12 cellular contexts compared by ENCODE assay signal in the genomic region with DNA sequence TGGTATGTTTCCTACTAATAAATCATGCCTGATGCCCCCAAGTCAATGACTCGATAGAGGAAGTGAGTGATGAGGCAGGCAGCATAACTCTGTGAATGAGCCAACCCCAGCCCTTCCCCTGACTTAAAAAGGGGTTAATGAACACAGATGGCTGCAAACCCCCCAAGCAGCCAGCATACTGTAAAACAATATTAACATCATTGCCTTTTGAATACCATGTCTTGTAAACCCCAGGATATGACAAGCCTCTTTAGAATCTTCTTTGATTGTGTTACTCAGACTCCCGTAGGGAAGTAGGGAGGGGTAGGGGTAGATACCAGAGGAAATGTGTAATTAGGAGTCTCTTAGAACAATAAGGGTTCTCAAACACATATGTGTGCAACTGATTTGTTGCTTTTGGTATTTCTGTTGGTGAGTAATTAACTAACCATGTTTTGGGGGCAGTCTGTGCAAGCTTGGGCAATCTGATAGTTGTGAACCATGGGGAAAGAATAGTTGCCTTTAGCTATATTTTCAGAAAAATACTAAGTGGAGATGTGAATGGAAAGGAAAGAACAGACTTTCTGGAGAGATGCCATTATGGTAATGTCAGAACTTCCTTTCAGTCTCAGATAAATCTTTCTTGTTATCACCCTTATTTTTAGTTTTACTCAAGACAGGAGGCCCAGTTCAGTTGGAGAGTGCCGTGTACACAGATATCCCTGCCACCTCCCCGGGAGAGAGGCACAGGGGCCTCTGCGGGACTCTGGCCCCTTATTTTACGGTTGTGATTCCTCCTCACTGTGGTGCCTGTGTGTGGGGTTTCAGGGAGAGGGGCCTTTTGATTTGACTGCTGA.
DNase-seq lines count a peak whose midpoint lies in the region; ATAC-seq, FAIRE-seq and TF ChIP-seq lines count a peak whose summit lies in the region.
"Had no signal": no experiment of that assay in that cellular context is flagged by ENCODE, and none has a peak within 500 bp of the region (broad histone marks: within the 10 kb centered on the region; RNA-seq: fewer than 3 reads in every experiment).

No MANE protein-coding gene starts in this region.

- no peaks in the 10 kb centered on the region for H4K20me1 ChIP-seq in smooth muscle cell (ENCODE audit: low read depth)

- DNase-seq in HTR-8/SVneo (ENCODE audit: insufficient read length, low spot score) (peak; percentile 24), Right ventricle myocardium superior (no peak), smooth muscle cell (lab: John Stamatoyannopoulos, UW; ENCODE audit: unreplicated experiment) (no peak), GDM1 (lab: John Stamatoyannopoulos, UW) (no peak), NCI-H187 treated with DMSO at 0.1 percent for 48 hours (lab: John Stamatoyannopoulos, UW) (no peak), GM19239 (ENCODE audit: insufficient read length, low spot score) (no peak)
- DNase-seq in CD8-positive, alpha-beta memory T cell, result no peak
- DNase-seq: activated CD4-positive, alpha-beta T cell treated with anti-CD3 and anti-CD28 coated beads, Interleukin-2, amount 50 U/mL, for 4 hours; cerebellar nuclear complex; NCI-H82; stimulated activated CD4-positive, alpha-beta T cell treated with anti-CD3 and anti-CD28 coated beads, Interleukin-2, amount 100 ng/mL, for 48 hours had no signal

- no peak overlapping the region for H3K27ac Mint-ChIP-seq in CD8-positive, alpha-beta memory T cell

- H3K79me2 ChIP-seq in smooth muscle cell (ENCODE audit: low read depth), result no peaks in the 10 kb centered on the region

- no peaks in the 10 kb centered on the region for H3K27me3 Mint-ChIP-seq in CD8-positive, alpha-beta memory T cell

- TF ChIP-seq CTCF in WI38 (IDR thresholded peaks at IDR 0.05; ENCODE audit: low read depth, low read length) (no peak), smooth muscle cell (IDR thresholded peaks at IDR 0.05; ENCODE audit: borderline replicate concordance, insufficient read depth, poor library complexity, severe bottlenecking) (no peak)

- FAIRE-seq in HTR-8/SVneo (lab: Jason Lieb, UNC) (no peak), GM19239 (lab: Jason Lieb, UNC) (no peak)

- peak overlapping the region; percentile 46 for H3K4me2 ChIP-seq in smooth muscle cell

- no peaks in the 10 kb centered on the region for H3K36me3 ChIP-seq in smooth muscle cell (ENCODE audit: low read depth)
- no peaks in the 10 kb centered on the region for H3K36me3 ChIP-seq in CD8-positive, alpha-beta memory T cell (ENCODE audit: insufficient read depth, low read length)

- H3K9me3 ChIP-seq in smooth muscle cell (replicated peaks; ENCODE audit: low read depth), result no peaks in the 10 kb centered on the region
- no peaks in the 10 kb centered on the region for H3K9me3 ChIP-seq in CD8-positive, alpha-beta memory T cell (ENCODE audit: low read length)

- intact Hi-C loops in Right ventricle myocardium superior (cut with DNase I), result no loop called here

- H3K9ac ChIP-seq in smooth muscle cell (ENCODE audit: low read depth), result peak overlapping the region; percentile 88

- CTCF ChIA-PET in CD8-positive, alpha-beta memory T cell (lab: Charles Lee), result no interaction called here

- peak overlapping the region; percentile 15; the same call in 1 of the 2 replicates for H3K4me3 ChIP-seq in WI38 (ENCODE audit: low read depth, low read length)
- no peak overlapping the region for H3K4me3 ChIP-seq in smooth muscle cell
- H3K4me3 ChIP-seq in CD8-positive, alpha-beta memory T cell (ENCODE audit: low read length), result no peak overlapping the region

- H3K27ac ChIP-seq in smooth muscle cell (ENCODE audit: low read depth), result peak overlapping the region; percentile 99
- H3K27ac ChIP-seq in CD8-positive, alpha-beta memory T cell (ENCODE audit: low read depth, low read length), result no peak overlapping the region

- 13% methylated on average over 6 of the region's 6 CpGs for WGBS in smooth muscle cell (ENCODE audit: low lambda C conversion rate)

- POLR2A ChIA-PET in CD8-positive, alpha-beta memory T cell (lab: Charles Lee), result no interaction called here

- peaks cover 14% of the 10 kb centered on the region for H3K4me1 ChIP-seq in smooth muscle cell (ENCODE audit: low read depth)
- H3K4me1 ChIP-seq in CD8-positive, alpha-beta memory T cell (ENCODE audit: insufficient read depth, low read length), result no peaks in the 10 kb centered on the region

- H3K4me1 Mint-ChIP-seq in CD8-positive, alpha-beta memory T cell, result no peaks in the 10 kb centered on the region

- no peak overlapping the region for H3K4me3 Mint-ChIP-seq in CD8-positive, alpha-beta memory T cell

- H3F3A ChIP-seq in smooth muscle cell (ENCODE audit: low read depth), result peaks cover 4% of the 10 kb centered on the region

- H3K9me3 Mint-ChIP-seq in CD8-positive, alpha-beta memory T cell, result peaks cover 0 to 14% (median 4%) of the 10 kb centered on the region in 5 donors

- H2AFZ ChIP-seq in smooth muscle cell (ENCODE audit: low read depth), result no peak overlapping the region

- ATAC-seq in Right ventricle myocardium superior (ENCODE audit: poor library complexity), result peak; percentile 73

- no peaks in the 10 kb centered on the region for H3K27me3 ChIP-seq in smooth muscle cell (ENCODE audit: low read depth)
- H3K27me3 ChIP-seq in CD8-positive, alpha-beta memory T cell (ENCODE audit: insufficient read depth, low read length, poor library complexity, severe bottlenecking), result no peaks in the 10 kb centered on the region

- H3K36me3 Mint-ChIP-seq in CD8-positive, alpha-beta memory T cell, result no peaks in the 10 kb centered on the region
